12 cellular contexts compared by ENCODE assay signal in genomic region chr22:28894320-28894719, GRCh38. TPM values are rescaled to one million over a fixed set of nuclear protein-coding genes. Genes with fewer than 3 reads are reported as not detected.
DNase-seq lines count a peak whose midpoint lies in the region; ATAC-seq, FAIRE-seq and TF ChIP-seq lines count a peak whose summit lies in the region.
"Had no signal": no experiment of that assay in that cellular context is flagged by ENCODE, and none has a peak within 500 bp of the region (broad histone marks: within the 10 kb centered on the region; RNA-seq: fewer than 3 reads in every experiment).

No MANE protein-coding gene starts in this region.

- H2AFZ ChIP-seq in HepG2 (ENCODE audit: low read length), result no peak overlapping the region
- H2AFZ ChIP-seq in mesenchymal stem cell (ENCODE audit: low read depth, low read length), result no peak overlapping the region
- H2AFZ ChIP-seq: GM23248 had no signal

- H3K4me3 Mint-ChIP-seq in activated CD8-positive, alpha-beta T cell treated with anti-CD3 and anti-CD28 coated beads for 36 hours, result no peak overlapping the region
- H3K4me3 Mint-ChIP-seq: activated naive CD8-positive, alpha-beta T cell had no signal

- H4K8ac ChIP-seq in mesenchymal stem cell (ENCODE audit: low read length), result no peak overlapping the region

- no peak overlapping the region for H2BK15ac ChIP-seq in mesenchymal stem cell (ENCODE audit: low read depth, poor library complexity, severe bottlenecking)

- no peaks in the 10 kb centered on the region for H3K9me3 Mint-ChIP-seq in activated CD8-positive, alpha-beta T cell treated with anti-CD3 and anti-CD28 coated beads for 36 hours

- no peak overlapping the region for H3K27ac Mint-ChIP-seq in activated CD8-positive, alpha-beta T cell treated with anti-CD3 and anti-CD28 coated beads for 36 hours
- H3K27ac Mint-ChIP-seq: activated naive CD8-positive, alpha-beta T cell had no signal

- no peak overlapping the region for H3K4me2 ChIP-seq in HepG2 (ENCODE audit: low read depth, low read length)
- no peak overlapping the region for H3K4me2 ChIP-seq in mesenchymal stem cell (ENCODE audit: low read length, poor library complexity, severe bottlenecking)

- intact Hi-C loops in HepG2 (cut with micrococcal nuclease; ENCODE audit: unreplicated experiment), result loop anchor here (5.0 kb wide), 1 partner anchor 48 kb away; no protein-coding TSS in a partner anchor
- intact Hi-C loops in right lobe of liver (cut with DNase I), result no loop called here
- intact Hi-C loops in left ventricle myocardium superior (cut with micrococcal nuclease), result no loop called here
- intact Hi-C loops in activated CD8-positive, alpha-beta T cell treated with anti-CD3 and anti-CD28 coated beads for 36 hours (cut with micrococcal nuclease), result no loop called here

- no peak for TF ChIP-seq POLR2A in HepG2 (IDR thresholded peaks at IDR 0.05; ENCODE audit: insufficient read depth in 1 of 2, low read depth in 2 of 2, low read length in 2 of 2)
- no peak for TF ChIP-seq POLR2A in right lobe of liver (IDR thresholded peaks at IDR 0.05)

- H3K27me3 Mint-ChIP-seq in activated CD8-positive, alpha-beta T cell treated with anti-CD3 and anti-CD28 coated beads for 36 hours, result peaks cover 24% of the 10 kb centered on the region

- no peaks in the 10 kb centered on the region for H3K27me3 ChIP-seq in HepG2 (ENCODE audit: control insufficient read depth in 1 of 2, insufficient read depth in 2 of 2, low read length in 2 of 2)
- H3K27me3 ChIP-seq in right lobe of liver, result no peaks in the 10 kb centered on the region
- H3K27me3 ChIP-seq in WERI-Rb-1 (ENCODE audit: insufficient read depth, low read depth, severe bottlenecking), result no peaks in the 10 kb centered on the region
- no peaks in the 10 kb centered on the region for H3K27me3 ChIP-seq in mesenchymal stem cell (ENCODE audit: control insufficient read depth in 1 of 2, insufficient read depth in 1 of 2, low read length in 2 of 2)

- peaks cover 99% of the 10 kb centered on the region for H3K4me1 ChIP-seq in HepG2 (ENCODE audit: insufficient read depth, low read length)
- peaks cover 0 to 10% (median 0%) of the 10 kb centered on the region in 4 donors for H3K4me1 ChIP-seq in right lobe of liver
- peaks cover 12% of the 10 kb centered on the region for H3K4me1 ChIP-seq in mesenchymal stem cell (ENCODE audit: control insufficient read depth, insufficient read depth, low read depth, low read length)

- 90% methylated on average over 7 of the region's 8 CpGs for WGBS in HepG2 (ENCODE audit: low lambda C conversion rate)
- WGBS in right lobe of liver (ENCODE audit: insufficient coverage, low coverage, low lambda C conversion rate, missing lambda C conversion rate), result 100% methylated on average over 1 of the region's 8 CpGs
- WGBS in mesenchymal stem cell, result 88% methylated on average over 8 of the region's 8 CpGs

- no peak for ATAC-seq in HepG2
- ATAC-seq in right lobe of liver, result no peak
- ATAC-seq in left ventricle myocardium superior, result peak; percentile 70
- ATAC-seq in activated CD8-positive, alpha-beta T cell treated with anti-CD3 and anti-CD28 coated beads for 36 hours, result no peak

- DNase-seq in HepG2 (ENCODE audit: low spot score), result no peak
- no peak for DNase-seq in right lobe of liver
- DNase-seq in WERI-Rb-1, result peak; percentile 56
- DNase-seq in left ventricle myocardium superior, result peak; percentile 63
- no peak for DNase-seq in activated CD8-positive, alpha-beta T cell treated with anti-CD3 and anti-CD28 coated beads for 36 hours
- DNase-seq in mesenchymal stem cell, result no peak
- no peak for DNase-seq in DMS79 treated with DMSO at 0.1 percent for 48 hours (lab: John Stamatoyannopoulos, UW)
- DNase-seq in inferior parietal cortex (ENCODE audit: extremely low spot score), result no peak
- DNase-seq: activated CD4-positive, alpha-beta T cell treated with anti-CD3 and anti-CD28 coated beads, Interleukin-2, amount 50 U/mL, for 48 hours; GM23248; NCI-H226 had no signal

- no peak overlapping the region for H3K4me3 ChIP-seq in HepG2 (replicated peaks in 1 of 3; ENCODE audit: insufficient read depth in 1 of 3, low read depth in 2 of 3, low read length in 3 of 3)
- no peak overlapping the region for H3K4me3 ChIP-seq in right lobe of liver
- no peak overlapping the region for H3K4me3 ChIP-seq in WERI-Rb-1 (ENCODE audit: low read depth, low read length)
- H3K4me3 ChIP-seq in mesenchymal stem cell (ENCODE audit: insufficient read depth in 1 of 2, low read depth in 1 of 2, low read length in 2 of 2), result no peak overlapping the region
- H3K4me3 ChIP-seq: GM23248 had no signal

- no peak overlapping the region for H4K91ac ChIP-seq in mesenchymal stem cell (ENCODE audit: low read length)

- no peak overlapping the region for H3K4ac ChIP-seq in mesenchymal stem cell (ENCODE audit: low read depth in 1 of 2, low read length in 2 of 2)

- no peaks in the 10 kb centered on the region for H3K9me3 ChIP-seq in HepG2 (ENCODE audit: low read length)
- no peaks in the 10 kb centered on the region for H3K9me3 ChIP-seq in right lobe of liver
- no peaks in the 10 kb centered on the region for H3K9me3 ChIP-seq in WERI-Rb-1 (ENCODE audit: severe bottlenecking)
- no peaks in the 10 kb centered on the region for H3K9me3 ChIP-seq in mesenchymal stem cell (ENCODE audit: control insufficient read depth, low read length)

- H3K36me3 ChIP-seq in HepG2 (replicated peaks in 1 of 2; ENCODE audit: control insufficient read depth in 1 of 2, insufficient read depth in 2 of 2, low read length in 2 of 2) (peaks cover 8 to 34% of the 10 kb centered on the region in 2 experiments; a peak in 4 of 5 replicates), right lobe of liver (no peaks in the 10 kb centered on the region), WERI-Rb-1 (no peaks in the 10 kb centered on the region), mesenchymal stem cell (ENCODE audit: control insufficient read depth in 1 of 2, insufficient read depth in 2 of 2, low read depth in 1 of 2, low read length in 2 of 2) (no peaks in the 10 kb centered on the region)

- POLR2A ChIA-PET in HepG2 (lab: Yijun Ruan, JAX), result interaction anchor here (1.3 kb wide), 1 partner anchor 24 kb away, joined by 3 read pairs; no protein-coding TSS in a partner anchor
- POLR2A ChIA-PET in activated CD8-positive, alpha-beta T cell treated with anti-CD3 and anti-CD28 coated beads for 36 hours (lab: Charles Lee), result no interaction called here

- no peak for TF ChIP-seq RAD21 in HepG2 (CRISPR knock-in tag; IDR thresholded peaks at IDR 0.05)

- no peak overlapping the region for H3K9ac ChIP-seq in HepG2 (ENCODE audit: insufficient read depth, low read depth, low read length)
- no peak overlapping the region for H3K9ac ChIP-seq in mesenchymal stem cell (ENCODE audit: low read length)
- H3K9ac ChIP-seq: GM23248 had no signal

- H3K14ac ChIP-seq in mesenchymal stem cell (ENCODE audit: low read length in 2 of 2), result peak overlapping the region in 1 of 2 experiments; percentile 91

- CTCF ChIA-PET in HepG2 (lab: Yijun Ruan, JAX; ENCODE audit: low intra/inter-chr PET ratio, low total read pairs), result no interaction called here
- CTCF ChIA-PET in activated CD8-positive, alpha-beta T cell treated with anti-CD3 and anti-CD28 coated beads for 36 hours (lab: Charles Lee), result interaction anchor here (1.0 kb wide), 1 partner anchor 11 kb away, joined by 3 read pairs; no protein-coding TSS in a partner anchor

- FAIRE-seq in HepG2 (lab: Jason Lieb, UNC), result no peak

- H3K36me3 Mint-ChIP-seq in activated CD8-positive, alpha-beta T cell treated with anti-CD3 and anti-CD28 coated beads for 36 hours (ENCODE audit: low read depth), result no peaks in the 10 kb centered on the region

- H3K4me1 Mint-ChIP-seq in activated CD8-positive, alpha-beta T cell treated with anti-CD3 and anti-CD28 coated beads for 36 hours (ENCODE audit: low read depth), result peaks cover 19% of the 10 kb centered on the region

- TF ChIP-seq EP300 in HepG2 (IDR thresholded peaks at IDR 0.05; ENCODE audit: low read depth in 2 of 2, low read length in 2 of 2) (no peak), HepG2 (CRISPR knock-in tag; IDR thresholded peaks at IDR 0.05; ENCODE audit: borderline replicate concordance) (no peak)

- no peak overlapping the region for H2BK5ac ChIP-seq in mesenchymal stem cell (ENCODE audit: low read depth, low read length, poor library complexity, severe bottlenecking)

- no peak overlapping the region for H3K23ac ChIP-seq in mesenchymal stem cell (ENCODE audit: low read length in 2 of 2)

- BruUV-seq in HepG2 (replicated peaks; lab: Mats Ljungman, UMichigan), result no TSS peak

- peaks cover 85% of the 10 kb centered on the region for H4K20me1 ChIP-seq in HepG2 (ENCODE audit: insufficient read depth, low read length)

- no peak overlapping the region for H2BK12ac ChIP-seq in mesenchymal stem cell (ENCODE audit: low read length in 2 of 2)

- TF ChIP-seq CTCF in HepG2 (CRISPR knock-in tag; IDR thresholded peaks at IDR 0.05), result no peak
- no peak for TF ChIP-seq CTCF in right lobe of liver (IDR thresholded peaks at IDR 0.05)
- no peak for TF ChIP-seq CTCF in WERI-Rb-1 (IDR thresholded peaks at IDR 0.05; ENCODE audit: low read depth, low read length)
- no peak for TF ChIP-seq CTCF in activated CD8-positive, alpha-beta T cell treated with anti-CD3 and anti-CD28 coated beads for 36 hours (IDR thresholded peaks at IDR 0.05)

- H3K27ac ChIP-seq in HepG2 (ENCODE audit: extremely low read length, insufficient read depth, low read length), result no peak overlapping the region
- no peak overlapping the region for H3K27ac ChIP-seq in right lobe of liver
- H3K27ac ChIP-seq in WERI-Rb-1, result no peak overlapping the region
- no peak overlapping the region for H3K27ac ChIP-seq in mesenchymal stem cell (ENCODE audit: low read length, poor library complexity, severe bottlenecking)
- H3K27ac ChIP-seq: GM23248 had no signal

- peaks cover 94% of the 10 kb centered on the region for H3K79me2 ChIP-seq in HepG2 (ENCODE audit: insufficient read depth, low read length)

- H3K79me1 ChIP-seq in mesenchymal stem cell (replicated peaks; ENCODE audit: low read length, poor library complexity, severe bottlenecking), result peaks cover 26% of the 10 kb centered on the region

- H3K18ac ChIP-seq in mesenchymal stem cell (ENCODE audit: low read depth in 1 of 2, low read length in 2 of 2), result no peak overlapping the region

- H2BK120ac ChIP-seq in mesenchymal stem cell (ENCODE audit: low read depth, low read length), result no peak overlapping the region

- in situ Hi-C loops in HepG2 (cut with HindIII; ENCODE audit: extremely low pct_ligation_motif_present, low pct_unique_long_range_greater_than_20kb), result no loop called here

- no peak overlapping the region for H2AK5ac ChIP-seq in mesenchymal stem cell (ENCODE audit: low read length, severe bottlenecking)

RNA-seq across cellular contexts. Expression of gene ZNRF3, which starts 10.9 kb away (rescaled TPM):
- 17.6 and 36.7 TPM in 2 replicates for total RNA-seq in HepG2 (2016; rRNA removed; fragmentation: Illumina TruSeq; extraction: Trizol)
- total RNA-seq in HepG2 (2016; cell fraction: cytosol; rRNA removed; fragmentation: Illumina TruSeq; extraction: Trizol; ENCODE audit: low read depth), result 6.8 and 7.3 TPM in 2 replicates
- 15.3 and 36.6 TPM in 2 replicates for total RNA-seq in HepG2 (2016; cell fraction: insoluble cytoplasmic fraction; rRNA removed; fragmentation: Illumina TruSeq; extraction: Trizol)
- 18.5 and 19.0 TPM in 2 replicates for total RNA-seq in HepG2 (2016; cell fraction: membrane; rRNA removed; fragmentation: Illumina TruSeq; extraction: Trizol)
- total RNA-seq in HepG2 (2016; cell fraction: nucleus; rRNA removed; fragmentation: Illumina TruSeq; extraction: Trizol), result 35.5 and 42.6 TPM in 2 replicates
- polyA plus RNA-seq in HepG2 (2011; rRNA removed), result 17.4 and 20.3 TPM in 2 replicates
- 12.9 and 24.5 TPM in 2 replicates for polyA plus RNA-seq in HepG2 (2011; cell fraction: cytosol; rRNA removed)
- polyA plus RNA-seq in HepG2 (2011; cell fraction: nucleus; rRNA removed), result 30.8 and 41.2 TPM in 2 replicates
- 19.0 and 20.9 TPM in 2 replicates for polyA plus RNA-seq in HepG2 (2012)
- 3.0 and 3.4 TPM in 2 replicates for polyA plus RNA-seq in HepG2 (2016; cell fraction: cytosol; fragmentation: Illumina TruSeq; extraction: Trizol; ENCODE audit: low read depth)
- 14.9 and 16.9 TPM in 2 replicates for polyA plus RNA-seq in HepG2 (2016; cell fraction: insoluble cytoplasmic fraction; fragmentation: Illumina TruSeq; extraction: Trizol; ENCODE audit: low read depth)
- 7.9 and 8.5 TPM in 2 replicates for polyA plus RNA-seq in HepG2 (2016; cell fraction: membrane; fragmentation: Illumina TruSeq; extraction: Trizol; ENCODE audit: low read depth)
- polyA plus RNA-seq in HepG2 (2016; cell fraction: nucleus; fragmentation: Illumina TruSeq; extraction: Trizol; ENCODE audit: insufficient read depth, low read depth), result 54.3 and 62.4 TPM in 2 replicates
- polyA minus RNA-seq in HepG2 (2011; rRNA and poly(A)+ RNA removed; ENCODE audit: low replicate concordance), result 2.0 and 68.2 TPM in 2 replicates
- polyA minus RNA-seq in HepG2 (2011; cell fraction: cytosol; rRNA and poly(A)+ RNA removed), result 28.7 and 38.5 TPM in 2 replicates
- 19.8 and 22.1 TPM in 2 replicates for polyA minus RNA-seq in HepG2 (2011; cell fraction: nucleus; rRNA and poly(A)+ RNA removed)
- total RNA-seq in right lobe of liver, result 1 to 10 TPM; 5.8 to 9.2 (median 6.9) TPM
- total RNA-seq in left ventricle myocardium superior, result 6.9 TPM
- 1 to 10 TPM; 2.0 to 2.5 TPM for total RNA-seq in activated CD8-positive, alpha-beta T cell treated with anti-CD3 and anti-CD28 coated beads for 36 hours
- 1.8 TPM for polyA plus RNA-seq in mesenchymal stem cell (2013, experiment 1 of 2)
- polyA plus RNA-seq in mesenchymal stem cell (2013, experiment 2 of 2), result 2.0 TPM

Comparison
In these comparisons a context has a peak if more than half of its experiments do, and no peak if none do; other contexts are left out.
1. DNase-seq: peak in WERI-Rb-1 (single experiment) and left ventricle myocardium superior (single experiment); none in HepG2 (single experiment), right lobe of liver (0 of 3), activated CD8-positive, alpha-beta T cell treated with anti-CD3 and anti-CD28 coated beads for 36 hours (single experiment), mesenchymal stem cell (single experiment), DMS79 treated with DMSO at 0.1 percent for 48 hours (single experiment) and inferior parietal cortex (single experiment).